ENCODE assay signal across 19 cellular contexts in the genomic region with DNA sequence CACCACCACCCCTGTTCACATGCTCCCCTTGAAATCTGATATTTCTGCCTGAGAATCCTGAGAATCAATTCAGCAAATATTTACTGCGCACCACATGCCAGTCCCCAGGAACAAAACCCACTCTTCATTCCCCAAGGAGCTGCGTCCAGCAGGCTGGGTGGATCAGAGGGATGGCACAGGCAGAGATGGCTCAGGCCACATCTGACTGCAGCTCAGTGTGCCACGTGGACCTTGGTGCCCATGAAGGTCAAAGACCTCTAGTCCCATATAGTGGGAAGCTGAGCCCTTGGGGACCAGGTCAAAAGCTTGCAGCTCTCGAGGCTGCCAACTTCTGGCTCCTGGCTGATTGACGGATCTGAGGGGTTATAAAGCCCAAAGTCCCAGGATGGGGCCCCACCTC. TPM values are rescaled to one million over a fixed set of nuclear protein-coding genes. Genes with fewer than 3 reads are reported as not detected.
DNase-seq lines count a peak whose midpoint lies in the region; ATAC-seq and TF ChIP-seq lines count a peak whose summit lies in the region.
"Had no signal": no experiment of that assay in that cellular context is flagged by ENCODE, and none has a peak within 500 bp of the region (broad histone marks: within the 10 kb centered on the region; RNA-seq: fewer than 3 reads in every experiment).

No MANE protein-coding gene starts in this region.

- intact Hi-C loops in spleen (cut with DNase I; ENCODE audit: low total_unique reads), result no loop called here

- H3K36me3 ChIP-seq in WERI-Rb-1 (peaks cover 2% of the 10 kb centered on the region), spleen (no peaks in the 10 kb centered on the region)
- H3K36me3 ChIP-seq: BLaER1 treated with 17β-estradiol and CSF1 and Interleukin-3, amounts not matched to agents 10 nM and 100 nM had no signal

- H3K9me3 ChIP-seq in WERI-Rb-1 (ENCODE audit: severe bottlenecking) (no peaks in the 10 kb centered on the region), spleen (no peaks in the 10 kb centered on the region)
- H3K9me3 ChIP-seq: BLaER1 treated with 17β-estradiol and CSF1 and Interleukin-3, amounts not matched to agents 10 nM and 100 nM; Caco-2 had no signal

- H3K4me3 ChIP-seq in WERI-Rb-1 (ENCODE audit: low read depth, low read length), result no peak overlapping the region
- no peak overlapping the region for H3K4me3 ChIP-seq in coronary artery
- no peak overlapping the region for H3K4me3 ChIP-seq in spleen
- H3K4me3 ChIP-seq: BLaER1 treated with 17β-estradiol and CSF1 and Interleukin-3, amounts not matched to agents 10 nM and 100 nM had no signal

- no peak for TF ChIP-seq POLR2A in spleen (IDR thresholded peaks at IDR 0.05)

- H3K27ac ChIP-seq in WERI-Rb-1 (peak overlapping the region; percentile 88), coronary artery (no peak overlapping the region), spleen (no peak overlapping the region)
- H3K27ac ChIP-seq: C4-2B had no signal

- peaks cover 13 to 40% (median 25%) of the 10 kb centered on the region in 6 donors for H3K4me1 ChIP-seq in spleen
- H3K4me1 ChIP-seq: Caco-2 had no signal

- ATAC-seq in GM21360 (IDR thresholded peaks at IDR 0.05; ENCODE audit: unreplicated experiment), result no peak
- ATAC-seq: CD8-positive, alpha-beta T cell had no signal

- 75 to 87% (median 85%) methylated on average over 2 to 5 of the region's 5 CpGs for WGBS in spleen, 5 donors

- TF ChIP-seq CTCF in WERI-Rb-1 (IDR thresholded peaks at IDR 0.05; ENCODE audit: low read depth, low read length) (no peak), coronary artery (IDR thresholded peaks at IDR 0.05) (no peak), spleen (IDR thresholded peaks at IDR 0.05 in 8 of 11, conservative IDR thresholded peaks at IDR 0.05 in 3 of 11) (no peak)

- no peaks in the 10 kb centered on the region for H3K27me3 ChIP-seq in WERI-Rb-1 (ENCODE audit: insufficient read depth, low read depth, severe bottlenecking)
- peaks cover 0 to 69% (median 0%) of the 10 kb centered on the region in 7 donors for H3K27me3 ChIP-seq in spleen (replicated peaks in 1 of 7)
- H3K27me3 ChIP-seq: BLaER1 treated with 17β-estradiol and CSF1 and Interleukin-3, amounts not matched to agents 10 nM and 100 nM had no signal

- DNase-seq in WERI-Rb-1 (peak; percentile 5), coronary artery (ENCODE audit: low spot score) (peak; percentile 65), islet precursor cell (peak; percentile 44), spleen (peak; percentile 32), AML-193 (lab: John Stamatoyannopoulos, UW) (no peak), NCI-H345 (lab: John Stamatoyannopoulos, UW) (no peak)
- DNase-seq: 8988T; Caco-2; Calu3; CD4-positive, alpha-beta T cell; CD8-positive, alpha-beta T cell; DMS79 treated with DMSO at 0.1 percent for 48 hours; GF-D8 had no signal

RNA-seq across cellular contexts. Expression of a gene that starts 31.8 kb away (rescaled TPM):
- 10 to 100 TPM; 29.5 to 45.8 (median 33.0) TPM for total RNA-seq in spleen
- 10 to 100 TPM; 13.1 to 30.6 (median 23.9) TPM for polyA plus RNA-seq in spleen
- total RNA-seq: A673; Calu3; CD8-positive, alpha-beta T cell had no signal
- polyA plus RNA-seq: AG04450, BJ had no signal

RNA-seq across cellular contexts. Expression of a gene that starts 56.1 kb away (rescaled TPM):
- total RNA-seq in spleen, result 10 to 100 TPM; 17.4 to 29.2 (median 24.3) TPM
- 10 to 100 TPM; 16.6 to 37.6 (median 19.8) TPM for polyA plus RNA-seq in spleen
- total RNA-seq: A673 had no signal

RNA-seq across cellular contexts. Expression of a gene that starts 57.4 kb away (rescaled TPM):
- 10 to 100 TPM in 3 of 7 donors, 1 to 10 TPM in 4; 1.7 to 20.3 (median 6.4) TPM for total RNA-seq in spleen
- 1 to 10 TPM in 2 of 3 donors, under 1 TPM in 1; 0.99 to 5.3 (median 3.0) TPM for polyA plus RNA-seq in spleen
- total RNA-seq: A673, Caco-2, Calu3 had no signal
- polyA plus RNA-seq: AG04450, BJ had no signal

Comparison
In these comparisons a context has a peak if more than half of its experiments do, and no peak if none do; other contexts are left out.
1. DNase-seq: peak in WERI-Rb-1 (single experiment), coronary artery (single experiment), islet precursor cell (single experiment) and spleen (single experiment); none in AML-193 (0 of 2) and NCI-H345 (single experiment).